Comparison of ENCODE assay signal across 8 cellular contexts in the genomic region with DNA sequence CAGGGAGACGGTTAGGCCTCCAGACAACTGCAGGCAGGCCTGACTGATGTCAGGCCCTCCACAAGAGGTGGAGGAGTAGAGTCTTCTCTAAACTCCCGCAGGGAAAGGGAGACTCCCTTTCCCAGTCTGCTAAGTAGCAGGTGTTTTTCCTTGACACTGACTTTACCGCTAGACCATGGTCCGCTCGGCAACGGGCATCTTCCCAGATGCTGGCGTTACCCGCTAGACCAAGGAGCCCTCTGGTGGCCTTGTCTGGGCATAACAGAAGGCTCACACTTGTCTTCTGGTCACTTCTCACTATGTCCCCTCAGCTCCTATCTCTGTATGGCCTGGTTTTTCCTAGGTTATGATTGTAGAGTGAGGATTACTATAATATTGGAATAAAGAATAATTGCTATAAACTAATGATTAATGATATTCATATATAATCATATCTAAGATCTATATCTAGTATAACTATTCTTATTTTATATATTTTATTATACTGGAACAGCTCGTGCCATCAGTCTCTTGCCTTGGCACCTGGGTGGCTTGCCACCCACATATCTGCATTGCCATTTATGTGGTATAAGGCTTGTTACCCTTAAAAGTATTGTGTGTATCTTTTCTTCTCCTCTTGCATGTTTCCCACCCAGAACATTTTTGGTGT. TPM values are rescaled to one million over a fixed set of nuclear protein-coding genes. Genes with fewer than 3 reads are reported as not detected.
DNase-seq lines count a peak whose midpoint lies in the region; TF ChIP-seq lines count a peak whose summit lies in the region.
"Not testable (repeated sequence)": the region's sequence is repeated elsewhere in the genome, so short reads cannot be mapped to it uniquely, and the experiment has no call there.

No MANE protein-coding gene starts in this region.

- not testable (repeated sequence) for H3K79me2 ChIP-seq in OCI-LY1 (ENCODE audit: insufficient read depth, low read length); trophoblast cell (ENCODE audit: control insufficient read depth, insufficient read depth, low read length, poor library complexity)

- H2AK5ac ChIP-seq in trophoblast cell (ENCODE audit: low read length), result not testable (repeated sequence)

- not testable (repeated sequence) for H3K9me3 ChIP-seq in OCI-LY1 (ENCODE audit: low read length); trophoblast cell (ENCODE audit: insufficient read depth, low read depth, low read length)

- H3K79me1 ChIP-seq in trophoblast cell (ENCODE audit: low read length), result not testable (repeated sequence)

- H3K14ac ChIP-seq in trophoblast cell (ENCODE audit: low read length), result not testable (repeated sequence)

- H3K23ac ChIP-seq in trophoblast cell (ENCODE audit: low read length), result not testable (repeated sequence)

- not testable (repeated sequence) for H4K12ac ChIP-seq in trophoblast cell (ENCODE audit: low read depth, low read length)

- not testable (repeated sequence) for H3K36me3 ChIP-seq in OCI-LY1 (ENCODE audit: insufficient read depth, low read length); trophoblast cell (ENCODE audit: control insufficient read depth in 1 of 2, insufficient read depth in 2 of 2, low read length in 2 of 2)

- not testable (repeated sequence) for H3K27ac ChIP-seq in OCI-LY1 (ENCODE audit: low read depth, low read length, poor library complexity, severe bottlenecking); caudate nucleus (ENCODE audit: low read depth, low read length); trophoblast cell (ENCODE audit: low read depth, low read length)

- H2BK12ac ChIP-seq in trophoblast cell (ENCODE audit: low read length), result not testable (repeated sequence)

- H3K27me3 ChIP-seq in OCI-LY1 (ENCODE audit: insufficient read depth, low read length); trophoblast cell (ENCODE audit: insufficient read depth, low read length): not testable (repeated sequence)

- not testable (repeated sequence) for H3K4ac ChIP-seq in trophoblast cell (ENCODE audit: low read depth, low read length)

- peak overlapping the region; percentile 51; the same call in 1 of the 2 replicates for H3K4me2 ChIP-seq in OCI-LY1 (ENCODE audit: low read length)
- not testable (repeated sequence) for H3K4me2 ChIP-seq in trophoblast cell (ENCODE audit: low read length)

- not testable (repeated sequence) for H2AFZ ChIP-seq in OCI-LY1 (ENCODE audit: low read length); trophoblast cell (ENCODE audit: insufficient read depth, low read length, poor library complexity)

- H2BK120ac ChIP-seq in trophoblast cell (ENCODE audit: insufficient read depth, low read length, poor library complexity), result not testable (repeated sequence)

- not testable (repeated sequence) for H3F3A ChIP-seq in OCI-LY1 (ENCODE audit: insufficient read depth, low read length)

- not testable (repeated sequence) for H3K4me1 ChIP-seq in OCI-LY1 (ENCODE audit: insufficient read depth, low read length, severe bottlenecking); trophoblast cell (ENCODE audit: control insufficient read depth in 1 of 2, insufficient read depth in 2 of 2, low read length in 2 of 2)

- peak overlapping the region; percentile 31 for H3K4me3 ChIP-seq in OCI-LY1 (ENCODE audit: low read depth, low read length, poor library complexity, severe bottlenecking)
- H3K4me3 ChIP-seq in trophoblast cell (ENCODE audit: low read depth, low read length), result not testable (repeated sequence)

- no CpG with 5 or more reads among the region's 9 CpGs for WGBS in trophoblast cell (ENCODE audit: extremely low coverage, insufficient coverage, insufficient read length)

- H3K9me2 ChIP-seq in OCI-LY1 (ENCODE audit: low read depth, low read length), result not testable (repeated sequence)

- not testable (repeated sequence) for H3K9ac ChIP-seq in OCI-LY1 (ENCODE audit: low read length); trophoblast cell (ENCODE audit: low read length)

- H4K91ac ChIP-seq in trophoblast cell (ENCODE audit: low read depth, low read length), result not testable (repeated sequence)

- not testable (repeated sequence) for H4K20me1 ChIP-seq in OCI-LY1 (ENCODE audit: insufficient read depth, low read length)

- H2BK5ac ChIP-seq in trophoblast cell (ENCODE audit: low read depth, low read length, poor library complexity), result not testable (repeated sequence)

- TF ChIP-seq CTCF in OCI-LY1 (IDR thresholded peaks at IDR 0.05; ENCODE audit: low read length), result peak; percentile 53

- DNase-seq in CMK (ENCODE audit: low read depth) (peak; percentile 8), LoVo (ENCODE audit: low spot score) (peak; percentile 17), caudate nucleus (lab: John Stamatoyannopoulos, UW) (peak in 56 of 61 donors; percentile 1 to 74 (median 38)), hypothalamus (lab: John Stamatoyannopoulos, UW) (peak in 45 of 51 donors; percentile 1 to 80 (median 52)), trophoblast cell (peak; percentile 61 to 80)
- DNase-seq in activated CD8-positive, alpha-beta memory T cell treated with anti-CD3 and anti-CD28 coated beads for 24 hours, result peak; percentile 85
- DNase-seq in stimulated activated CD8-positive, alpha-beta memory T cell treated with anti-CD3 and anti-CD28 coated beads, Interleukin-7, amount 100 ng/mL, for 4 hours (ENCODE audit: low read depth in 2 of 2), result peak; percentile 30 to 33

- H3K18ac ChIP-seq in trophoblast cell (ENCODE audit: low read length), result not testable (repeated sequence)

- not testable (repeated sequence) for H4K8ac ChIP-seq in trophoblast cell (ENCODE audit: low read depth, low read length)

RNA-seq across cellular contexts. Expression of a gene that starts 58.5 kb away (rescaled TPM):
- 38.8 and 40.5 TPM in 2 replicates for polyA plus RNA-seq in trophoblast cell (2013)

Comparison
In these comparisons a context has a peak if more than half of its experiments do, and no peak if none do; other contexts are left out.
1. DNase-seq: peak in every context shown above with its lines; median percentile 85 in activated CD8-positive, alpha-beta memory T cell treated with anti-CD3 and anti-CD28 coated beads for 24 hours; 70 in trophoblast cell; 52 in hypothalamus; 38 in caudate nucleus; 32 in stimulated activated CD8-positive, alpha-beta memory T cell treated with anti-CD3 and anti-CD28 coated beads, Interleukin-7, amount 100 ng/mL, for 4 hours; 17 in LoVo; 8 in CMK.